In the genomic region with DNA sequence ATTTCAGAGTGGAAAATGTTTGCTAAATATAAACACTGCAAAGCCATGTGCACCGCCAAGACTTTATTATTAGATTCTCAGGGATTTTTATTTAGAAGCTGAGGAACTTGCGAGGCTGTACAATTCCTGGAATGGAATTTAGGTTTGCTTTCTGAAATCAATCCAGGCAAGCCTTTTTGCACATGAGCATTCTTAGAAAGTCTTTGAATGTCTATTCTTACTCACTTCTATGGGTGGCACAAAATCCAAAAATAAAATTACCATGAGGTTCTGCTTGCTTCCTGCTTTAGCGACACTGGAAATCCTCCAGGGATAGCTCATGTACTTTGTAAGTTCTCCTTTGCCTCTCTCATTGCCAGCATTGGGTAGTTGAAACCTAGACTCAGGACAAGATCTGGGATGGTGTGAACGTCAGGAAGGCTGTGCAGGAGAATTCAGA, we compare ENCODE assay signal across 25 cellular contexts.
DNase-seq lines count a peak whose midpoint lies in the region; ATAC-seq and TF ChIP-seq lines count a peak whose summit lies in the region.
"Had no signal": no experiment of that assay in that cellular context is flagged by ENCODE, and none has a peak within 500 bp of the region (broad histone marks: within the 10 kb centered on the region; RNA-seq: fewer than 3 reads in every experiment).

No MANE protein-coding gene starts in this region.

- no peaks in the 10 kb centered on the region for H4K20me1 ChIP-seq in GM23248 (ENCODE audit: insufficient read depth)

- H3K9ac ChIP-seq in GM23248, result no peak overlapping the region

- H2AFZ ChIP-seq in GM23248, result no peak overlapping the region

- H3K4me1 ChIP-seq in GM23248 (ENCODE audit: insufficient read depth), result peaks cover 13% of the 10 kb centered on the region
- H3K4me1 ChIP-seq: BE2C, Peyer's patch had no signal

- no peak overlapping the region for H3K4me2 ChIP-seq in GM23248 (ENCODE audit: unreplicated experiment)

- peaks cover 11% of the 10 kb centered on the region; the same call in 1 of the 2 replicates for H3F3A ChIP-seq in GM23248 (ENCODE audit: insufficient read depth)

- in situ Hi-C loops in GM23248 (cut with MboI), result no loop called here

- no peak overlapping the region for H3K27ac ChIP-seq in GM23248
- H3K27ac ChIP-seq: Peyer's patch, SK-N-MC had no signal

- peak; percentile 44 for DNase-seq in GM23248
- peak; percentile 43 for DNase-seq in choroid plexus epithelial cell (ENCODE audit: low read depth)
- no peak for DNase-seq in left ventricle myocardium superior
- peak; percentile 64 for DNase-seq in superior temporal gyrus (ENCODE audit: extremely low spot score)
- no peak for DNase-seq in AG08396 (ENCODE audit: low spot score)
- no peak for DNase-seq in SHP77 treated with DMSO at 0.1 percent for 48 hours (lab: John Stamatoyannopoulos, UW)
- no peak for DNase-seq in NCI-H146 treated with DMSO at 0.1 percent for 48 hours (lab: John Stamatoyannopoulos, UW; ENCODE audit: unreplicated experiment)
- DNase-seq: activated B cell treated with CpG ODN at 0.5 μM for 24 hours; activated CD4-positive, alpha-beta memory T cell treated with anti-CD3 and anti-CD28 coated beads, Interleukin-2, amount 10 ng/mL, durations not matched to agents 7 days and 5 days; activated naive CD4-positive, alpha-beta T cell treated with anti-CD3 and anti-CD28 coated beads, Interleukin-2, amount 50 U/mL, for 16 hours; activated T-cell treated with anti-CD3 and anti-CD28 coated beads, Interleukin-2, amount 50 U/mL, for 24 hours; BE2C; Karpas-422; mesendoderm; natural killer cell; NCI-H1048; NCI-H2081; NCI-H446; NK-92 treated with Interleukin-12 subunit alpha and Interleukin-12 subunit beta, amount 100 ng/mL, for 24 hours; Peyer's patch; small intestine; stimulated activated CD4-positive, alpha-beta T cell treated with anti-CD3 and anti-CD28 coated beads, Interleukin-2, amount 100 ng/mL, for 48 hours had no signal

- no peaks in the 10 kb centered on the region for H3K9me3 ChIP-seq in GM23248 (ENCODE audit: low read depth)
- H3K9me3 ChIP-seq: BE2C, Peyer's patch had no signal

- ATAC-seq in left ventricle myocardium superior (peak; percentile 74), HG03565 (IDR thresholded peaks at IDR 0.05; ENCODE audit: unreplicated experiment) (no peak)
- ATAC-seq: HCT116, natural killer cell had no signal

- intact Hi-C loops in left ventricle myocardium superior (cut with micrococcal nuclease), result no loop called here

- no peak for TF ChIP-seq CTCF in choroid plexus epithelial cell (conservative IDR thresholded peaks at IDR 0.05; ENCODE audit: low read depth, low read length)

- H3K27me3 ChIP-seq in GM23248 (replicated peaks; ENCODE audit: insufficient read depth), result no peaks in the 10 kb centered on the region
- H3K27me3 ChIP-seq: BE2C, Peyer's patch had no signal

- H3K4me3 ChIP-seq in GM23248 (no peak overlapping the region), choroid plexus epithelial cell (ENCODE audit: low read depth, low read length) (no peak overlapping the region)
- H3K4me3 ChIP-seq: Peyer's patch, SK-N-MC had no signal

- H3K79me2 ChIP-seq in GM23248 (ENCODE audit: insufficient read depth), result no peaks in the 10 kb centered on the region

- WGBS in GM23248 (ENCODE audit: low coverage in 1 of 2, low lambda C conversion rate in 2 of 2, missing lambda C conversion rate in 2 of 2), 2 experiments, result 8 to 16% methylated on average over 4 of the region's 4 CpGs

- no peaks in the 10 kb centered on the region for H3K9me2 ChIP-seq in GM23248 (ENCODE audit: insufficient read depth)

- H3K36me3 ChIP-seq in GM23248 (ENCODE audit: low read depth), result no peaks in the 10 kb centered on the region
- H3K36me3 ChIP-seq: BE2C, Peyer's patch had no signal

Comparison
In these comparisons a context has a peak if more than half of its experiments do, and no peak if none do; other contexts are left out.
1. DNase-seq: peak in GM23248 (single experiment), choroid plexus epithelial cell (single experiment) and superior temporal gyrus (single experiment); none in left ventricle myocardium superior (single experiment), AG08396 (single experiment), SHP77 treated with DMSO at 0.1 percent for 48 hours (single experiment) and NCI-H146 treated with DMSO at 0.1 percent for 48 hours (single experiment).